Comparison of ENCODE assay signal across 16 cellular contexts in genomic region chr16:47458331-47458730, GRCh38.
"Had no signal": no experiment of that assay in that cellular context is flagged by ENCODE, and none has a peak within 500 bp of the region (broad histone marks: within the 10 kb centered on the region; RNA-seq: fewer than 3 reads in every experiment).

No MANE protein-coding gene starts in this region.

- H3K27ac Mint-ChIP-seq: activated T-helper 1 cell treated with anti-CD3 and anti-CD28 coated beads, Interleukin-12 subunit alpha, Interleukin-12 subunit beta, Interleukin-2, Interleukin-4 antibody, amounts not matched to agents 30 ng/mL and 10 ng/mL and 1 ng/mL, durations not matched to agents 14 hours and 24 hours and 36 hours had no signal

- H3K9me3 ChIP-seq: spleen, tibial artery had no signal

- H3K4me3 ChIP-seq: coronary artery, lung, spleen, tibial artery had no signal

- DNase-seq: activated CD4-positive, alpha-beta T cell treated with anti-CD3 and anti-CD28 coated beads, Interleukin-2, amount 50 U/mL, for 1 hour; anterior cingulate cortex; foreskin melanocyte; glutamatergic neuron; hypothalamus; midbrain; retina; spleen; stimulated activated naive CD4-positive, alpha-beta T cell treated with Interleukin-2 at 50 U/mL for 16 hours; T1000; tibial artery had no signal

- ATAC-seq: left lobe of liver had no signal

- H3K4me3 Mint-ChIP-seq: activated T-helper 1 cell treated with anti-CD3 and anti-CD28 coated beads, Interleukin-12 subunit alpha, Interleukin-12 subunit beta, Interleukin-2, Interleukin-4 antibody, amounts not matched to agents 30 ng/mL and 10 ng/mL and 1 ng/mL, durations not matched to agents 14 hours and 24 hours and 36 hours had no signal

- H3K27me3 ChIP-seq: spleen, tibial artery had no signal

- H3K9me3 Mint-ChIP-seq: activated T-helper 1 cell treated with anti-CD3 and anti-CD28 coated beads, Interleukin-12 subunit alpha, Interleukin-12 subunit beta, Interleukin-2, Interleukin-4 antibody, amounts not matched to agents 30 ng/mL and 10 ng/mL and 1 ng/mL, durations not matched to agents 14 hours and 24 hours and 36 hours; nephron had no signal

- H3K27ac ChIP-seq: coronary artery, tibial artery had no signal
